23 cellular contexts compared by ENCODE assay signal in genomic region chr19:281156-281853, GRCh38. TPM values are rescaled to one million over a fixed set of nuclear protein-coding genes. Genes with fewer than 3 reads are reported as not detected.
"Had no signal": no experiment of that assay in that cellular context is flagged by ENCODE, and none has a peak within 500 bp of the region (broad histone marks: within the 10 kb centered on the region; RNA-seq: fewer than 3 reads in every experiment).

No MANE protein-coding gene starts in this region.

- H3K9me3 ChIP-seq: gastrocnemius medialis, mucosa of descending colon, psoas muscle, spleen, tibial artery had no signal

- H3K79me2 ChIP-seq: parathyroid adenoma had no signal

- H3K36me3 ChIP-seq: gastrocnemius medialis had no signal

- DNase-seq: cortex of kidney; effector CD8-positive, alpha-beta T cell; gastrocnemius medialis; immature natural killer cell; kidney; left cardiac atrium; mucosa of descending colon; naive thymus-derived CD8-positive, alpha-beta T cell; occipital lobe; spleen; stimulated activated CD4-positive, alpha-beta T cell treated with anti-CD3 and anti-CD28 coated beads, Interleukin-15, amount 100 ng/mL, for 24 hours; stimulated activated CD4-positive, alpha-beta T cell treated with anti-CD3 and anti-CD28 coated beads, Interleukin-1b, Interleukin-23, amount 100 ng/mL, for 48 hours; stimulated activated CD4-positive, alpha-beta T cell treated with anti-CD3 and anti-CD28 coated beads, Interleukin-4, amount 100 ng/mL, for 24 hours had no signal

- H3K27ac ChIP-seq: dorsolateral prefrontal cortex, gastrocnemius medialis, parathyroid adenoma, psoas muscle, spleen, tibial artery had no signal

- H3K4me1 ChIP-seq: gastrocnemius medialis, parathyroid adenoma, psoas muscle, spleen, tibial artery had no signal

- ATAC-seq: esophagus mucosa; gastrocnemius medialis; left cardiac atrium; naive thymus-derived CD8-positive, alpha-beta T cell; psoas muscle; sciatic nerve; stimulated activated memory B cell treated with anti-CD40 and anti-IgM and Interleukin-4, amounts not matched to agents 10 μg/mL and 1 μg/mL and 100 μg/mL, for 72 hours had no signal

- H3K27me3 ChIP-seq: dorsolateral prefrontal cortex had no signal

- H3K9ac ChIP-seq: parathyroid adenoma had no signal

- H3K4me1 Mint-ChIP-seq: central memory CD8-positive, alpha-beta T cell; immature natural killer cell; naive thymus-derived CD8-positive, alpha-beta T cell; stimulated activated memory B cell treated with anti-CD40 and anti-IgM and Interleukin-4, amounts not matched to agents 10 μg/mL and 1 μg/mL and 100 μg/mL, for 72 hours had no signal

- H2AFZ ChIP-seq: parathyroid adenoma had no signal

- H3K36me3 Mint-ChIP-seq: immature natural killer cell; naive thymus-derived CD8-positive, alpha-beta T cell; stimulated activated memory B cell treated with anti-CD40 and anti-IgM and Interleukin-4, amounts not matched to agents 10 μg/mL and 1 μg/mL and 100 μg/mL, for 72 hours had no signal

- H3K4me3 ChIP-seq: dorsolateral prefrontal cortex, gastrocnemius medialis, mucosa of descending colon, psoas muscle, spleen, tibial artery had no signal

- H3K27ac Mint-ChIP-seq: immature natural killer cell; naive thymus-derived CD8-positive, alpha-beta T cell; stimulated activated memory B cell treated with anti-CD40 and anti-IgM and Interleukin-4, amounts not matched to agents 10 μg/mL and 1 μg/mL and 100 μg/mL, for 72 hours; stimulated activated naive CD8-positive, alpha-beta T cell treated with anti-CD3 and anti-CD28 coated beads, Interleukin-15, Interleukin-2, amounts not matched to agents 100 ng/mL and 50 ng/mL, for 24 hours had no signal

- H3K4me3 Mint-ChIP-seq: central memory CD8-positive, alpha-beta T cell; immature natural killer cell; naive thymus-derived CD8-positive, alpha-beta T cell; neural crest cell; stimulated activated memory B cell treated with anti-CD40 and anti-IgM and Interleukin-4, amounts not matched to agents 10 μg/mL and 1 μg/mL and 100 μg/mL, for 72 hours; stimulated activated naive CD8-positive, alpha-beta T cell treated with anti-CD3 and anti-CD28 coated beads, Interleukin-15, Interleukin-2, amounts not matched to agents 100 ng/mL and 50 ng/mL, for 24 hours had no signal

- H3K9me3 Mint-ChIP-seq: central memory CD8-positive, alpha-beta T cell; immature natural killer cell; naive thymus-derived CD8-positive, alpha-beta T cell; neural crest cell; stimulated activated memory B cell treated with anti-CD40 and anti-IgM and Interleukin-4, amounts not matched to agents 10 μg/mL and 1 μg/mL and 100 μg/mL, for 72 hours; stimulated activated naive CD8-positive, alpha-beta T cell treated with anti-CD3 and anti-CD28 coated beads, Interleukin-15, Interleukin-2, amounts not matched to agents 100 ng/mL and 50 ng/mL, for 24 hours had no signal

RNA-seq across cellular contexts. Expression of gene PLPP2, which starts 9.9 kb away (rescaled TPM):
- total RNA-seq: naive thymus-derived CD8-positive, alpha-beta T cell had no signal
